Comparison of ENCODE assay signal across 13 cellular contexts in the genomic region with DNA sequence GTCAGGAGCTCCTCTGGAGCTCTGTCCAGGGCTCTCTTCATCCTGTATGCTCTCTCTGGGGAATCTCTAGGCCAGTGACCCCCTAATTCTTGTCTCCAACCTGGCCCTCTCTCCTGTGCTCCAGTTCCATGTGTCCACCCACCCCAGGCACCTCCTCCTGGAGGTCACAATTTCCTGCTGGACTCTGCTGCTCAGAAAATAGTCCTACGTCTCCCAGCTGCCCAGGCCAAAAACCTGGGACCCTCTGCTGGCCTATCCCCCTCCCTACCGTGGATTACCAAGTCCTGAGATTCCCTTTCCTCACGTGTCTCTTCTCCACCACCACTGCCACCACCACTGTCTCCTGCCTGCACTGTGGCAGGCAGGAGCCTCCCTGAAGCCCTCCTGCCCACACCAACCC. TPM values are rescaled to one million over a fixed set of nuclear protein-coding genes. Genes with fewer than 3 reads are reported as not detected.
DNase-seq lines count a peak whose midpoint lies in the region; ATAC-seq and TF ChIP-seq lines count a peak whose summit lies in the region.
"Had no signal": no experiment of that assay in that cellular context is flagged by ENCODE, and none has a peak within 500 bp of the region (broad histone marks: within the 10 kb centered on the region; RNA-seq: fewer than 3 reads in every experiment).

No MANE protein-coding gene starts in this region.

- H4K20me1 ChIP-seq in smooth muscle cell (ENCODE audit: low read depth): no peaks in the 10 kb centered on the region

- peak overlapping the region in 1 of 10 donors; percentile 9 for H3K27ac Mint-ChIP-seq in naive thymus-derived CD8-positive, alpha-beta T cell
- H3K27ac Mint-ChIP-seq in chondrocyte (ENCODE audit: unreplicated experiment): no peak overlapping the region
- no peak overlapping the region for H3K27ac Mint-ChIP-seq in activated CD8-positive, alpha-beta T cell treated with anti-CD3 and anti-CD28 coated beads for 36 hours

- ATAC-seq in lower lobe of right lung: no peak
- ATAC-seq in naive thymus-derived CD8-positive, alpha-beta T cell: no peak
- no peak for ATAC-seq in activated CD8-positive, alpha-beta T cell treated with anti-CD3 and anti-CD28 coated beads for 36 hours
- ATAC-seq: foreskin keratinocyte had no signal

- H3F3A ChIP-seq in smooth muscle cell (ENCODE audit: low read depth): peaks cover 25% of the 10 kb centered on the region

- H3K4me3 Mint-ChIP-seq in naive thymus-derived CD8-positive, alpha-beta T cell: peak overlapping the region in 1 of 10 donors; percentile 0
- no peak overlapping the region for H3K4me3 Mint-ChIP-seq in chondrocyte (ENCODE audit: unreplicated experiment)
- no peak overlapping the region for H3K4me3 Mint-ChIP-seq in activated CD8-positive, alpha-beta T cell treated with anti-CD3 and anti-CD28 coated beads for 36 hours

- H3K4me1 Mint-ChIP-seq in naive thymus-derived CD8-positive, alpha-beta T cell: peaks cover 12 to 42% (median 16%) of the 10 kb centered on the region in 4 donors
- peaks cover 59% of the 10 kb centered on the region for H3K4me1 Mint-ChIP-seq in chondrocyte (ENCODE audit: low read depth)
- peaks cover 16% of the 10 kb centered on the region for H3K4me1 Mint-ChIP-seq in activated CD8-positive, alpha-beta T cell treated with anti-CD3 and anti-CD28 coated beads for 36 hours (ENCODE audit: low read depth)

- H2AFZ ChIP-seq in smooth muscle cell (ENCODE audit: low read depth): no peak overlapping the region

- peaks cover 0 to 5% (median 0%) of the 10 kb centered on the region in 5 donors for H3K27me3 Mint-ChIP-seq in naive thymus-derived CD8-positive, alpha-beta T cell
- peaks cover 3% of the 10 kb centered on the region for H3K27me3 Mint-ChIP-seq in chondrocyte (ENCODE audit: low read depth)
- H3K27me3 Mint-ChIP-seq in activated CD8-positive, alpha-beta T cell treated with anti-CD3 and anti-CD28 coated beads for 36 hours: peaks cover 3% of the 10 kb centered on the region

- H3K27me3 ChIP-seq in HUES48 (ENCODE audit: control insufficient read depth, insufficient read depth, low read length): no peaks in the 10 kb centered on the region
- H3K27me3 ChIP-seq in colonic mucosa: no peaks in the 10 kb centered on the region
- no peaks in the 10 kb centered on the region for H3K27me3 ChIP-seq in lower lobe of right lung (ENCODE audit: low read depth)
- H3K27me3 ChIP-seq in smooth muscle cell (ENCODE audit: low read depth): no peaks in the 10 kb centered on the region

- H3K9me3 ChIP-seq in HUES48 (ENCODE audit: control insufficient read depth, insufficient read depth, low read length) (no peaks in the 10 kb centered on the region), colonic mucosa (no peaks in the 10 kb centered on the region), lower lobe of right lung (no peaks in the 10 kb centered on the region), smooth muscle cell (replicated peaks; ENCODE audit: low read depth) (no peaks in the 10 kb centered on the region)

- DNase-seq in colonic mucosa (no peak), lower lobe of right lung (no peak), smooth muscle cell (lab: John Stamatoyannopoulos, UW; ENCODE audit: unreplicated experiment) (no peak), chondrocyte (ENCODE audit: low spot score) (no peak), NCI-H1092 treated with DMSO at 0.1 percent for 48 hours (lab: John Stamatoyannopoulos, UW) (no peak)
- DNase-seq in naive thymus-derived CD8-positive, alpha-beta T cell: no peak
- no peak for DNase-seq in activated CD8-positive, alpha-beta T cell treated with anti-CD3 and anti-CD28 coated beads for 36 hours
- DNase-seq: activated CD4-positive, alpha-beta T cell treated with anti-CD3 and anti-CD28 coated beads, Interleukin-2, amount 50 U/mL, for 1 hour; cortex of kidney; foreskin keratinocyte; mammary epithelial cell; NCI-H1930 had no signal

- no peaks in the 10 kb centered on the region for H3K36me3 ChIP-seq in HUES48 (ENCODE audit: control insufficient read depth, insufficient read depth, low read length)
- H3K36me3 ChIP-seq in colonic mucosa: no peaks in the 10 kb centered on the region
- no peaks in the 10 kb centered on the region for H3K36me3 ChIP-seq in lower lobe of right lung
- no peaks in the 10 kb centered on the region for H3K36me3 ChIP-seq in smooth muscle cell (ENCODE audit: low read depth)

- intact Hi-C loops in colonic mucosa (cut with DNase I) (no loop called here), lower lobe of right lung (cut with DNase I) (no loop called here)
- intact Hi-C loops in activated CD8-positive, alpha-beta T cell treated with anti-CD3 and anti-CD28 coated beads for 36 hours (cut with micrococcal nuclease): no loop called here

- H3K27ac ChIP-seq in HUES48 (ENCODE audit: low read depth, low read length) (peak overlapping the region; percentile 91), colonic mucosa (no peak overlapping the region), lower lobe of right lung (peak overlapping the region; percentile 76), smooth muscle cell (ENCODE audit: low read depth) (peak overlapping the region; percentile 93)
- H3K27ac ChIP-seq: foreskin keratinocyte had no signal

- CTCF ChIA-PET in activated CD8-positive, alpha-beta T cell treated with anti-CD3 and anti-CD28 coated beads for 36 hours (lab: Charles Lee): interaction anchor here (0.7 to 2.0 kb wide), 7 partner anchors 11 to 60 kb away, joined by 3 to 10 read pairs (median 5); partner anchors contain the start of genes CRABP2 and NES

- H3K79me2 ChIP-seq in smooth muscle cell (ENCODE audit: low read depth): no peaks in the 10 kb centered on the region

- WGBS in smooth muscle cell (ENCODE audit: low lambda C conversion rate): 70% methylated on average over 3 of the region's 3 CpGs

- H3K36me3 Mint-ChIP-seq in naive thymus-derived CD8-positive, alpha-beta T cell: no peaks in the 10 kb centered on the region
- no peaks in the 10 kb centered on the region for H3K36me3 Mint-ChIP-seq in chondrocyte (ENCODE audit: low read depth)
- H3K36me3 Mint-ChIP-seq in activated CD8-positive, alpha-beta T cell treated with anti-CD3 and anti-CD28 coated beads for 36 hours (ENCODE audit: low read depth): no peaks in the 10 kb centered on the region

- H3K9ac ChIP-seq in HUES48 (ENCODE audit: low read depth, low read length) (peak overlapping the region; percentile 12; the same call in 1 of the 2 replicates), colonic mucosa (ENCODE audit: low read depth in 2 of 2, low read length in 2 of 2) (peak overlapping the region; percentile 35 to 51), smooth muscle cell (ENCODE audit: low read depth) (no peak overlapping the region)

- POLR2A ChIA-PET in naive thymus-derived CD8-positive, alpha-beta T cell (lab: Charles Lee): no interaction called here
- POLR2A ChIA-PET in activated CD8-positive, alpha-beta T cell treated with anti-CD3 and anti-CD28 coated beads for 36 hours (lab: Charles Lee): no interaction called here

- H3K4me1 ChIP-seq in HUES48 (ENCODE audit: control insufficient read depth, insufficient read depth, low read length) (peaks cover 81% of the 10 kb centered on the region), colonic mucosa (peaks cover 18% of the 10 kb centered on the region), lower lobe of right lung (peaks cover 85% of the 10 kb centered on the region), smooth muscle cell (ENCODE audit: low read depth) (peaks cover 72% of the 10 kb centered on the region)

- H3K4me3 ChIP-seq in HUES48 (ENCODE audit: low read depth, low read length): no peak overlapping the region
- H3K4me3 ChIP-seq in colonic mucosa: no peak overlapping the region
- H3K4me3 ChIP-seq in lower lobe of right lung: no peak overlapping the region
- no peak overlapping the region for H3K4me3 ChIP-seq in smooth muscle cell

- H3K9me3 Mint-ChIP-seq in naive thymus-derived CD8-positive, alpha-beta T cell: no peaks in the 10 kb centered on the region
- no peaks in the 10 kb centered on the region for H3K9me3 Mint-ChIP-seq in chondrocyte (ENCODE audit: low read depth)
- H3K9me3 Mint-ChIP-seq in activated CD8-positive, alpha-beta T cell treated with anti-CD3 and anti-CD28 coated beads for 36 hours: no peaks in the 10 kb centered on the region

- H3K4me2 ChIP-seq in smooth muscle cell: peak overlapping the region; percentile 68

- TF ChIP-seq CTCF in colonic mucosa (IDR thresholded peaks at IDR 0.05) (no peak), lower lobe of right lung (IDR thresholded peaks at IDR 0.05) (no peak), smooth muscle cell (IDR thresholded peaks at IDR 0.05; ENCODE audit: borderline replicate concordance, insufficient read depth, poor library complexity, severe bottlenecking) (no peak), chondrocyte (IDR thresholded peaks at IDR 0.05) (no peak)
- no peak for TF ChIP-seq CTCF in activated CD8-positive, alpha-beta T cell treated with anti-CD3 and anti-CD28 coated beads for 36 hours (IDR thresholded peaks at IDR 0.05)

RNA-seq across cellular contexts. Expression of gene NES, which starts 11.7 kb away (rescaled TPM):
- total RNA-seq in colonic mucosa (1 to 10 TPM; 5.3 to 8.1 TPM), lower lobe of right lung (39.8 TPM), smooth muscle cell (27.1 and 28.5 TPM in 2 replicates), chondrocyte (6.0 to 11.6 TPM (median 6.9 TPM) in 3 replicates)
- 11.3 and 23.3 TPM in 2 replicates for polyA plus RNA-seq in smooth muscle cell
- total RNA-seq in naive thymus-derived CD8-positive, alpha-beta T cell: not detected
- polyA plus RNA-seq in naive thymus-derived CD8-positive, alpha-beta T cell: not detected
- not detected for total RNA-seq in activated CD8-positive, alpha-beta T cell treated with anti-CD3 and anti-CD28 coated beads for 36 hours

RNA-seq across cellular contexts. Expression of gene BCAN, which starts 23.6 kb away (rescaled TPM):
- total RNA-seq in colonic mucosa (under 1 TPM in 1 of 2 donors, not detected in 1; 0.37 TPM), lower lobe of right lung (not detected), smooth muscle cell (not detected in 2 replicates), chondrocyte (1.3 TPM in 1 of 3 replicates, not detected in the others)
- 0.79 TPM in 1 of 2 replicates, not detected in the other for polyA plus RNA-seq in smooth muscle cell
- total RNA-seq in naive thymus-derived CD8-positive, alpha-beta T cell: not detected
- polyA plus RNA-seq in naive thymus-derived CD8-positive, alpha-beta T cell: not detected
- total RNA-seq in activated CD8-positive, alpha-beta T cell treated with anti-CD3 and anti-CD28 coated beads for 36 hours: not detected
- total RNA-seq: foreskin keratinocyte, mammary epithelial cell had no signal
- polyA plus RNA-seq: foreskin keratinocyte, mammary epithelial cell had no signal

RNA-seq across cellular contexts. Expression of gene CRABP2, which starts 39.8 kb away (rescaled TPM):
- 1 to 10 TPM; 1.2 to 1.4 TPM for total RNA-seq in colonic mucosa
- 2.1 TPM for total RNA-seq in lower lobe of right lung
- 69.4 and 86.6 TPM in 2 replicates for total RNA-seq in smooth muscle cell
- 145 and 277 TPM in 2 replicates for polyA plus RNA-seq in smooth muscle cell
- 1 to 10 TPM in 1 of 2 experiments, under 1 TPM in 1; 0.44 to 2.9 TPM for total RNA-seq in naive thymus-derived CD8-positive, alpha-beta T cell
- polyA plus RNA-seq in naive thymus-derived CD8-positive, alpha-beta T cell: not detected
- 88.7 to 193 TPM (median 93.5 TPM) in 3 replicates for total RNA-seq in chondrocyte
- under 1 TPM; 0.78 to 0.90 TPM for total RNA-seq in activated CD8-positive, alpha-beta T cell treated with anti-CD3 and anti-CD28 coated beads for 36 hours

RNA-seq across cellular contexts. Expression of gene HAPLN2, which starts 46.3 kb away (rescaled TPM):
- under 1 TPM in 1 of 2 donors, not detected in 1; 0.96 TPM for total RNA-seq in colonic mucosa
- 0.21 TPM for total RNA-seq in lower lobe of right lung
- total RNA-seq in smooth muscle cell: not detected in 2 replicates
- polyA plus RNA-seq in smooth muscle cell: 1.00 TPM in 1 of 2 replicates, not detected in the other
- total RNA-seq in naive thymus-derived CD8-positive, alpha-beta T cell: under 1 TPM; 0.39 to 0.58 TPM
- not detected for polyA plus RNA-seq in naive thymus-derived CD8-positive, alpha-beta T cell
- 0.36 TPM in 1 of 3 replicates, not detected in the others for total RNA-seq in chondrocyte
- not detected for total RNA-seq in activated CD8-positive, alpha-beta T cell treated with anti-CD3 and anti-CD28 coated beads for 36 hours
- total RNA-seq: foreskin keratinocyte, mammary epithelial cell had no signal
- polyA plus RNA-seq: foreskin keratinocyte, mammary epithelial cell had no signal

Comparison
In these comparisons a context has a peak if more than half of its experiments do, and no peak if none do; other contexts are left out.
1. RNA of gene CRABP2, which starts 39.8 kb away (total RNA-seq): 88.7 to 193 TPM in chondrocyte and 69.4 to 86.6 TPM in smooth muscle cell; 0.44 to 2.9 TPM in naive thymus-derived CD8-positive, alpha-beta T cell, 2.1 TPM in lower lobe of right lung (single experiment), 1.2 to 1.4 TPM in colonic mucosa and 0.78 to 0.90 TPM in activated CD8-positive, alpha-beta T cell treated with anti-CD3 and anti-CD28 coated beads for 36 hours; every median in the first group is over 10 times any median in the second.